In genomic region chr2:16747257-16747656, GRCh38 we compare ENCODE assay signal across 18 cellular contexts.
DNase-seq lines count a peak whose midpoint lies in the region; ATAC-seq and TF ChIP-seq lines count a peak whose summit lies in the region.
"Had no signal": no experiment of that assay in that cellular context is flagged by ENCODE, and none has a peak within 500 bp of the region (broad histone marks: within the 10 kb centered on the region; RNA-seq: fewer than 3 reads in every experiment).

No MANE protein-coding gene starts in this region.

- no peaks in the 10 kb centered on the region for H3K27me3 ChIP-seq in ascending aorta
- H3K27me3 ChIP-seq: BE2C, SJSA1 had no signal

- peak; percentile 48 for ATAC-seq in GM19351 (IDR thresholded peaks at IDR 0.05; ENCODE audit: unreplicated experiment)
- ATAC-seq in stimulated activated naive CD8-positive, alpha-beta T cell treated with anti-CD3 and anti-CD28 coated beads, Interleukin-15, Interleukin-2, amounts not matched to agents 100 U/mL and 50 U/mL, for 24 hours, result peak; percentile 44
- ATAC-seq: A549, Right ventricle myocardium inferior had no signal

- POLR2A ChIA-PET in activated CD4-positive, alpha-beta memory T cell treated with anti-CD3 and anti-CD28 coated beads for 36 hours (lab: Charles Lee), result no interaction called here
- POLR2A ChIA-PET in activated CD4-positive, alpha-beta memory T cell treated with anti-CD3 and anti-CD28 coated beads, Interleukin-2, amount 10 ng/mL, durations not matched to agents 7 days and 5 days (lab: Charles Lee), result no interaction called here

- H3K27me3 Mint-ChIP-seq in activated CD4-positive, alpha-beta memory T cell treated with anti-CD3 and anti-CD28 coated beads for 36 hours, result peaks cover 6% of the 10 kb centered on the region
- H3K27me3 Mint-ChIP-seq in activated CD4-positive, alpha-beta memory T cell treated with anti-CD3 and anti-CD28 coated beads, Interleukin-2, amount 10 ng/mL, durations not matched to agents 7 days and 5 days, result peaks cover 6% of the 10 kb centered on the region
- H3K27me3 Mint-ChIP-seq in activated T-helper 2 cell treated with anti-CD3 and anti-CD28 coated beads, Interferon-gamma antibody, Interleukin-2, Interleukin-4, amounts not matched to agents 10 μg/mL and 5 μg/mL and 100 μg/mL, durations not matched to agents 14 hours and 24 hours and 36 hours (ENCODE audit: low read depth), result peaks cover 1% of the 10 kb centered on the region

- no peaks in the 10 kb centered on the region for H3K9me3 Mint-ChIP-seq in activated CD4-positive, alpha-beta memory T cell treated with anti-CD3 and anti-CD28 coated beads for 36 hours
- H3K9me3 Mint-ChIP-seq in activated CD4-positive, alpha-beta memory T cell treated with anti-CD3 and anti-CD28 coated beads, Interleukin-2, amount 10 ng/mL, durations not matched to agents 7 days and 5 days, result no peaks in the 10 kb centered on the region
- H3K9me3 Mint-ChIP-seq in activated T-helper 2 cell treated with anti-CD3 and anti-CD28 coated beads, Interferon-gamma antibody, Interleukin-2, Interleukin-4, amounts not matched to agents 10 μg/mL and 5 μg/mL and 100 μg/mL, durations not matched to agents 14 hours and 24 hours and 36 hours, result peaks cover 3% of the 10 kb centered on the region

- H3K9me3 ChIP-seq in ascending aorta, result no peaks in the 10 kb centered on the region
- H3K9me3 ChIP-seq: A549, BE2C, SJSA1 had no signal

- peak overlapping the region; percentile 36 for H3K27ac Mint-ChIP-seq in activated CD4-positive, alpha-beta memory T cell treated with anti-CD3 and anti-CD28 coated beads for 36 hours
- no peak overlapping the region for H3K27ac Mint-ChIP-seq in activated CD4-positive, alpha-beta memory T cell treated with anti-CD3 and anti-CD28 coated beads, Interleukin-2, amount 10 ng/mL, durations not matched to agents 7 days and 5 days
- peak overlapping the region; percentile 63 for H3K27ac Mint-ChIP-seq in activated T-helper 2 cell treated with anti-CD3 and anti-CD28 coated beads, Interferon-gamma antibody, Interleukin-2, Interleukin-4, amounts not matched to agents 10 μg/mL and 5 μg/mL and 100 μg/mL, durations not matched to agents 14 hours and 24 hours and 36 hours

- H3K36me3 Mint-ChIP-seq in activated CD4-positive, alpha-beta memory T cell treated with anti-CD3 and anti-CD28 coated beads for 36 hours, result no peaks in the 10 kb centered on the region
- H3K36me3 Mint-ChIP-seq in activated CD4-positive, alpha-beta memory T cell treated with anti-CD3 and anti-CD28 coated beads, Interleukin-2, amount 10 ng/mL, durations not matched to agents 7 days and 5 days (ENCODE audit: low read depth), result no peaks in the 10 kb centered on the region
- no peaks in the 10 kb centered on the region for H3K36me3 Mint-ChIP-seq in activated T-helper 2 cell treated with anti-CD3 and anti-CD28 coated beads, Interferon-gamma antibody, Interleukin-2, Interleukin-4, amounts not matched to agents 10 μg/mL and 5 μg/mL and 100 μg/mL, durations not matched to agents 14 hours and 24 hours and 36 hours (ENCODE audit: low read depth)

- DNase-seq in activated CD4-positive, alpha-beta memory T cell treated with anti-CD3 and anti-CD28 coated beads for 36 hours, result no peak
- DNase-seq in activated CD4-positive, alpha-beta memory T cell treated with anti-CD3 and anti-CD28 coated beads, Interleukin-2, amount 10 ng/mL, durations not matched to agents 7 days and 5 days, result no peak
- no peak for DNase-seq in activated T-helper 2 cell treated with anti-CD3 and anti-CD28 coated beads, Interferon-gamma antibody, Interleukin-2, Interleukin-4, amounts not matched to agents 10 μg/mL and 5 μg/mL and 100 μg/mL, durations not matched to agents 14 hours and 24 hours and 36 hours (ENCODE audit: low spot score)
- no peak for DNase-seq in stimulated activated naive CD8-positive, alpha-beta T cell treated with anti-CD3 and anti-CD28 coated beads, Interleukin-15, Interleukin-2, amounts not matched to agents 100 U/mL and 50 U/mL, for 24 hours
- DNase-seq in kidney glomerular epithelial cell (lab: John Stamatoyannopoulos, UW) (no peak), ascending aorta (ENCODE audit: low spot score in 2 of 2) (no peak)
- DNase-seq: BE2C, DMS53, EL, GF-D8, MV-4-11, NCI-H1694 treated with DMSO at 0.1 percent for 48 hours, NCI-H446, NCI-H526 had no signal

- no peaks in the 10 kb centered on the region for H3K4me1 ChIP-seq in ascending aorta
- H3K4me1 ChIP-seq: A549, BE2C, SJSA1 had no signal

- H3K36me3 ChIP-seq in ascending aorta, result no peaks in the 10 kb centered on the region
- H3K36me3 ChIP-seq: BE2C, SJSA1 had no signal

- CTCF ChIA-PET in activated CD4-positive, alpha-beta memory T cell treated with anti-CD3 and anti-CD28 coated beads for 36 hours (lab: Charles Lee), result interaction anchor here (1.5 kb wide), 1 partner anchor 10 kb away, joined by 3 read pairs; no protein-coding TSS in a partner anchor
- CTCF ChIA-PET in activated CD4-positive, alpha-beta memory T cell treated with anti-CD3 and anti-CD28 coated beads, Interleukin-2, amount 10 ng/mL, durations not matched to agents 7 days and 5 days (lab: Charles Lee), result no interaction called here

- no peak overlapping the region for H3K27ac ChIP-seq in ascending aorta
- H3K27ac ChIP-seq: A549, SJSA1 had no signal

- intact Hi-C loops in activated CD4-positive, alpha-beta memory T cell treated with anti-CD3 and anti-CD28 coated beads for 36 hours (cut with micrococcal nuclease), result loop anchor here (1.0 to 5.0 kb wide), 2 partner anchors 19 to 80 kb away; partner anchors contain the start of gene CYRIA
- intact Hi-C loops in activated T-helper 2 cell treated with anti-CD3 and anti-CD28 coated beads, Interferon-gamma antibody, Interleukin-2, Interleukin-4, amounts not matched to agents 10 μg/mL and 5 μg/mL and 100 μg/mL, durations not matched to agents 14 hours and 24 hours and 36 hours (cut with micrococcal nuclease), result loop anchor here (1.0 to 5.0 kb wide), 4 partner anchors 18 to 80 kb away; partner anchors contain the start of gene CYRIA
- intact Hi-C loops in ascending aorta (cut with DNase I), result no loop called here

- peaks cover 16% of the 10 kb centered on the region for H3K4me1 Mint-ChIP-seq in activated CD4-positive, alpha-beta memory T cell treated with anti-CD3 and anti-CD28 coated beads for 36 hours (ENCODE audit: low read depth)
- peaks cover 7% of the 10 kb centered on the region for H3K4me1 Mint-ChIP-seq in activated CD4-positive, alpha-beta memory T cell treated with anti-CD3 and anti-CD28 coated beads, Interleukin-2, amount 10 ng/mL, durations not matched to agents 7 days and 5 days
- peaks cover 31% of the 10 kb centered on the region for H3K4me1 Mint-ChIP-seq in activated T-helper 2 cell treated with anti-CD3 and anti-CD28 coated beads, Interferon-gamma antibody, Interleukin-2, Interleukin-4, amounts not matched to agents 10 μg/mL and 5 μg/mL and 100 μg/mL, durations not matched to agents 14 hours and 24 hours and 36 hours (ENCODE audit: low read depth)

- no peak overlapping the region for H3K4me3 ChIP-seq in ascending aorta
- H3K4me3 ChIP-seq: A549, SJSA1 had no signal

- no peak for TF ChIP-seq CTCF in ascending aorta (IDR thresholded peaks at IDR 0.05)

- no peak overlapping the region for H3K4me3 Mint-ChIP-seq in activated CD4-positive, alpha-beta memory T cell treated with anti-CD3 and anti-CD28 coated beads for 36 hours
- H3K4me3 Mint-ChIP-seq in activated CD4-positive, alpha-beta memory T cell treated with anti-CD3 and anti-CD28 coated beads, Interleukin-2, amount 10 ng/mL, durations not matched to agents 7 days and 5 days, result no peak overlapping the region
- peak overlapping the region; percentile 5 for H3K4me3 Mint-ChIP-seq in activated T-helper 2 cell treated with anti-CD3 and anti-CD28 coated beads, Interferon-gamma antibody, Interleukin-2, Interleukin-4, amounts not matched to agents 10 μg/mL and 5 μg/mL and 100 μg/mL, durations not matched to agents 14 hours and 24 hours and 36 hours (ENCODE audit: low read depth)
